In genomic region chr10:89576022-89576421, GRCh38 we compare ENCODE assay signal across 33 cellular contexts. TPM values are rescaled to one million over a fixed set of nuclear protein-coding genes. Genes with fewer than 3 reads are reported as not detected.
"Had no signal": no experiment of that assay in that cellular context is flagged by ENCODE, and none has a peak within 500 bp of the region (broad histone marks: within the 10 kb centered on the region; RNA-seq: fewer than 3 reads in every experiment).

No MANE protein-coding gene starts in this region.

- H3K36me3 ChIP-seq: esophagus muscularis mucosa, gastrocnemius medialis, heart left ventricle had no signal

- H3K9me3 ChIP-seq: body of pancreas, gastrocnemius medialis had no signal

- H3K27me3 ChIP-seq: body of pancreas, esophagus muscularis mucosa, foreskin keratinocyte, gastrocnemius medialis, heart left ventricle had no signal

- FAIRE-seq: colon had no signal

- H3K27ac ChIP-seq: body of pancreas, esophagus muscularis mucosa, foreskin keratinocyte, gastrocnemius medialis, heart left ventricle had no signal

- H3K4me1 ChIP-seq: esophagus muscularis mucosa, foreskin keratinocyte, gastrocnemius medialis, heart left ventricle had no signal

- DNase-seq: activated CD4-positive, alpha-beta memory T cell treated with anti-CD3 and anti-CD28 coated beads for 36 hours; activated CD4-positive, alpha-beta T cell treated with anti-CD3 and anti-CD28 coated beads for 36 hours; activated CD4-positive, alpha-beta T cell treated with anti-CD3 and anti-CD28 coated beads, Interleukin-2, amount 10 ng/mL, durations not matched to agents 24 days and 14 days; activated CD4-positive, CD25-positive, alpha-beta regulatory T cell; activated CD4-positive, CD25-positive, alpha-beta regulatory T cell treated with anti-CD3 and anti-CD28 coated beads, Interleukin-2, amount 50 U/mL, for 72 hours; activated CD8-positive, alpha-beta memory T cell treated with anti-CD3 and anti-CD28 coated beads, Interleukin-2, amount 10 ng/mL, durations not matched to agents 7 days and 5 days; activated CD8-positive, alpha-beta memory T cell treated with anti-CD3 and anti-CD28 coated beads, Interleukin-2, amount 50 U/mL, for 4 hours; activated CD8-positive, alpha-beta T cell treated with anti-CD3 and anti-CD28 coated beads, Interleukin-2, amount 10 ng/mL, durations not matched to agents 7 days and 5 days; activated gamma-delta T cell; activated naive CD4-positive, alpha-beta T cell; activated naive CD4-positive, alpha-beta T cell treated with anti-CD3 and anti-CD28 coated beads, Interleukin-2, amount 10 ng/mL, durations not matched to agents 7 days and 5 days; activated naive CD8-positive, alpha-beta T cell treated with anti-CD3 and anti-CD28 coated beads, Interleukin-2, amount 10 ng/mL, durations not matched to agents 7 days and 5 days; activated T-cell treated with anti-CD3 and anti-CD28 coated beads, Interleukin-2, amount 50 U/mL, for 1 hour; activated T-cell treated with anti-CD3 and anti-CD28 coated beads, Interleukin-2, amount 50 U/mL, for 48 hours; amniotic stem cell; anterior cingulate cortex; body of pancreas; caudate nucleus; cortex of kidney; dermis blood vessel endothelial cell; effector CD4-positive, alpha-beta T cell; effector memory CD8-positive, alpha-beta T cell; erythroblast; foreskin keratinocyte; gastrocnemius medialis; glutamatergic neuron; heart left ventricle; T-helper 2 cell had no signal

- H3K4me3 ChIP-seq: body of pancreas, esophagus muscularis mucosa, gastrocnemius medialis, heart left ventricle had no signal

RNA-seq across cellular contexts. Expression of gene SLC16A12, which starts 40.6 kb away (rescaled TPM):
- total RNA-seq: activated CD4-positive, alpha-beta memory T cell treated with anti-CD3 and anti-CD28 coated beads for 36 hours; activated CD4-positive, alpha-beta T cell treated with anti-CD3 and anti-CD28 coated beads for 36 hours; activated CD4-positive, alpha-beta T cell treated with anti-CD3 and anti-CD28 coated beads, Interleukin-2, amount 10 ng/mL, durations not matched to agents 24 days and 14 days; activated CD8-positive, alpha-beta memory T cell treated with anti-CD3 and anti-CD28 coated beads for 36 hours; activated CD8-positive, alpha-beta memory T cell treated with anti-CD3 and anti-CD28 coated beads, Interleukin-2, amount 10 ng/mL, durations not matched to agents 7 days and 5 days; activated CD8-positive, alpha-beta T cell treated with anti-CD3 and anti-CD28 coated beads, Interleukin-2, amount 10 ng/mL, durations not matched to agents 7 days and 5 days; activated naive CD4-positive, alpha-beta T cell treated with anti-CD3 and anti-CD28 coated beads, Interleukin-2, amount 50 U/mL, for 72 hours; activated naive CD8-positive, alpha-beta T cell treated with anti-CD3 and anti-CD28 coated beads, Interleukin-2, amount 10 ng/mL, durations not matched to agents 7 days and 5 days; T-helper 1 cell treated with Interleukin-12 subunit alpha and Interleukin-12 subunit beta and Interleukin-4 antibody, amounts not matched to agents 30 ng/mL and 1 ng/mL, for 36 hours had no signal
